In the genomic region with DNA sequence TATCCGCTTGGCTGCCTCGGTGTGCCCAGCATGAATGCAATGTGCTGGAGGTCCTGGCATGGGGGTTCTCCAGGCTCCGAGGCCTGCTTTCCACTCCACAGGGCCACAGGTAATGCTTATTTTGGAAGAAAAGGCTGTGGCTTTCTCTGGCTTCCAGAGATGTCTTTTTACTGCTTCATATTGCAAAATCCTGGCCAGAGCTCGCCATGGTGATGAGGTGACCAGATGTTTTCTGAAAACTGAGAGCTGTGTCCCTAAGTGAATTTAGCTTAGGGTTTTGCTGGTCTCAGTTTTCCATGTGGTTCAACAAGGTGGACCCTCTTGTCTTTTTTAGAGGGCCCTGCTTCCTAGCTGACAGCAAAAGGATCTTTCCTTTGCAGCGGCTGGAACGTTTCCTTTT, we compare ENCODE assay signal across 14 cellular contexts.
DNase-seq lines count a peak whose midpoint lies in the region; ATAC-seq and TF ChIP-seq lines count a peak whose summit lies in the region.
"Had no signal": no experiment of that assay in that cellular context is flagged by ENCODE, and none has a peak within 500 bp of the region (broad histone marks: within the 10 kb centered on the region; RNA-seq: fewer than 3 reads in every experiment).

No MANE protein-coding gene starts in this region.

- DNase-seq in AG08395 (ENCODE audit: low spot score) (peak; percentile 33), IMR-90 (no peak), fibroblast of mammary gland (ENCODE audit: low read depth) (peak; percentile 4), gastrocnemius medialis (no peak), adrenal gland (no peak)
- DNase-seq in activated T-cell treated with anti-CD3 and anti-CD28 coated beads, Interleukin-2, amount 50 U/mL, for 48 hours = no peak
- DNase-seq in T-helper 2 cell treated with Interferon-gamma antibody and Interleukin-4, amounts not matched to agents 5 μg/mL and 100 μg/mL, for 36 hours (ENCODE audit: low spot score) = no peak
- DNase-seq: 8988T; BE2C; CD4-positive, alpha-beta memory T cell; DMS79 had no signal

- no peak overlapping the region for H2AK9ac ChIP-seq in IMR-90 (replicated peaks; ENCODE audit: low read depth, low read length, poor library complexity)

- H3K18ac ChIP-seq in IMR-90 (ENCODE audit: low read depth, low read length) = no peak overlapping the region; the same call in 1 of the 2 replicates

- peaks cover 8% of the 10 kb centered on the region; the same call in 1 of the 2 replicates for H3K9me1 ChIP-seq in IMR-90 (ENCODE audit: insufficient read depth, low read length)

- CTCF ChIA-PET in IMR-90 (lab: Yijun Ruan, JAX) = no interaction called here

- intact Hi-C loops in IMR-90 (cut with micrococcal nuclease) (no loop called here), gastrocnemius medialis (cut with DNase I; ENCODE audit: low total_unique reads) (no loop called here), adrenal gland (cut with DNase I) (no loop called here)

- H3K56ac ChIP-seq in IMR-90 (ENCODE audit: extremely low read depth, insufficient read depth, low read length) = no peak overlapping the region

- H3K9me3 ChIP-seq in IMR-90 (ENCODE audit: control insufficient read depth, insufficient read depth, low read length) (no peaks in the 10 kb centered on the region), gastrocnemius medialis (no peaks in the 10 kb centered on the region), adrenal gland (replicated peaks in 1 of 3) (no peaks in the 10 kb centered on the region)
- H3K9me3 ChIP-seq: BE2C, HAP-1 had no signal

- no peak overlapping the region for H4K5ac ChIP-seq in IMR-90 (ENCODE audit: low read depth, low read length)

- no peaks in the 10 kb centered on the region for H4K20me1 ChIP-seq in IMR-90 (ENCODE audit: insufficient read depth, low read length)

- no peaks in the 10 kb centered on the region; a peak in 1 of 4 replicates for H3K79me1 ChIP-seq in IMR-90 (ENCODE audit: low read depth in 1 of 2, low read length in 2 of 2)

- no peaks in the 10 kb centered on the region for H3K27me3 Mint-ChIP-seq in T-helper 2 cell treated with Interferon-gamma antibody and Interleukin-4, amounts not matched to agents 5 μg/mL and 100 μg/mL, for 36 hours (ENCODE audit: low read depth)

- H3K9ac ChIP-seq in IMR-90 (ENCODE audit: low read depth, low read length) = no peak overlapping the region

- no peak overlapping the region for H3K27ac ChIP-seq in IMR-90 (ENCODE audit: insufficient read depth, low read length)
- no peak overlapping the region for H3K27ac ChIP-seq in gastrocnemius medialis
- H3K27ac ChIP-seq in adrenal gland = no peak overlapping the region
- H3K27ac ChIP-seq: C4-2B had no signal

- H4K91ac ChIP-seq in IMR-90 (ENCODE audit: insufficient read depth, low read depth, low read length) = no peak overlapping the region

- no peak overlapping the region for H2AK5ac ChIP-seq in IMR-90 (ENCODE audit: low read depth, low read length)

- no peak overlapping the region for H3K4me2 ChIP-seq in IMR-90 (ENCODE audit: low read depth, low read length)

- ATAC-seq in IMR-90 (ENCODE audit: low read depth) (no peak), gastrocnemius medialis (peak; percentile 36 to 41)
- ATAC-seq: HepG2 had no signal

- H2BK20ac ChIP-seq in IMR-90 (ENCODE audit: low read depth, low read length) = no peak overlapping the region; the same call in 1 of the 2 replicates

- H3K27me3 ChIP-seq in IMR-90 (ENCODE audit: control insufficient read depth, insufficient read depth, low read length) = no peaks in the 10 kb centered on the region
- H3K27me3 ChIP-seq in gastrocnemius medialis = no peaks in the 10 kb centered on the region
- no peaks in the 10 kb centered on the region for H3K27me3 ChIP-seq in adrenal gland
- H3K27me3 ChIP-seq: BE2C had no signal

- H3K9me3 Mint-ChIP-seq in T-helper 2 cell treated with Interferon-gamma antibody and Interleukin-4, amounts not matched to agents 5 μg/mL and 100 μg/mL, for 36 hours = no peaks in the 10 kb centered on the region
- H3K9me3 Mint-ChIP-seq: CD4-positive, alpha-beta memory T cell had no signal

- H3K4me3 Mint-ChIP-seq in T-helper 2 cell treated with Interferon-gamma antibody and Interleukin-4, amounts not matched to agents 5 μg/mL and 100 μg/mL, for 36 hours = no peak overlapping the region
- H3K4me3 Mint-ChIP-seq: CD4-positive, alpha-beta memory T cell had no signal

- H3K36me3 Mint-ChIP-seq in T-helper 2 cell treated with Interferon-gamma antibody and Interleukin-4, amounts not matched to agents 5 μg/mL and 100 μg/mL, for 36 hours (ENCODE audit: low read depth) = no peaks in the 10 kb centered on the region
- H3K36me3 Mint-ChIP-seq: CD4-positive, alpha-beta memory T cell had no signal

- H2AFZ ChIP-seq in IMR-90 (replicated peaks; ENCODE audit: low read length, poor library complexity) = no peak overlapping the region

- 83% methylated on average over 1 of the region's 6 CpGs; no CpG with 5 or more reads in 1 of the 2 experiments for WGBS in IMR-90 (ENCODE audit: extremely low coverage in 2 of 2, insufficient read length in 1 of 2), 2 experiments
- 81 to 89% (median 85%) methylated on average over 5 to 6 of the region's 6 CpGs for WGBS in adrenal gland, 4 donors

- POLR2A ChIA-PET in IMR-90 (lab: Charles Lee; ENCODE audit: unreplicated experiment) = no interaction called here

- BruUV-seq in IMR-90 (replicated peaks; lab: Mats Ljungman, UMichigan) = no TSS peak

- H3K4me3 ChIP-seq in IMR-90 (ENCODE audit: insufficient read depth, low read depth, low read length) (no peak overlapping the region), fibroblast of mammary gland (ENCODE audit: control insufficient read depth, low read depth, low read length) (no peak overlapping the region), gastrocnemius medialis (no peak overlapping the region), adrenal gland (no peak overlapping the region)
- H3K4me3 ChIP-seq: HAP-1 had no signal

- H3K23ac ChIP-seq in IMR-90 (ENCODE audit: low read depth, low read length) = no peak overlapping the region

- TF ChIP-seq POLR2A in IMR-90 (IDR thresholded peaks at IDR 0.05; ENCODE audit: low read depth, low read length) (no peak), gastrocnemius medialis (IDR thresholded peaks at IDR 0.05) (no peak), adrenal gland (IDR thresholded peaks at IDR 0.05) (no peak)

- H3K36me3 ChIP-seq in IMR-90 (ENCODE audit: control insufficient read depth, insufficient read depth, low read length) (peaks cover 8% of the 10 kb centered on the region), gastrocnemius medialis (no peaks in the 10 kb centered on the region), adrenal gland (replicated peaks in 1 of 2) (no peaks in the 10 kb centered on the region)
- H3K36me3 ChIP-seq: BE2C, HAP-1 had no signal

- dilution Hi-C loops in IMR-90 (cut with HindIII; ENCODE audit: low sequenced_read_pairs, unreplicated experiment) = no loop called here

- H3K4ac ChIP-seq in IMR-90 (ENCODE audit: low read depth, low read length) = no peak overlapping the region

- 0 out of 3 replicates have a peak overlapping the region, but pooled peaks have one; percentile 2 for H2BK15ac ChIP-seq in IMR-90 (ENCODE audit: low read depth, low read length)

- no peak for TF ChIP-seq RAD21 in IMR-90 (IDR thresholded peaks at IDR 0.05; ENCODE audit: low read length)

- no peak overlapping the region for H2BK5ac ChIP-seq in IMR-90 (ENCODE audit: low read depth, low read length, poor library complexity, severe bottlenecking)

- H3K14ac ChIP-seq in IMR-90 (replicated peaks; ENCODE audit: low read depth, low read length) = no peak overlapping the region

- no peak overlapping the region for H3K27ac Mint-ChIP-seq in T-helper 2 cell treated with Interferon-gamma antibody and Interleukin-4, amounts not matched to agents 5 μg/mL and 100 μg/mL, for 36 hours
- H3K27ac Mint-ChIP-seq: CD4-positive, alpha-beta memory T cell had no signal

- H2BK120ac ChIP-seq in IMR-90 (ENCODE audit: low read depth, low read length) = no peak overlapping the region

- H4K8ac ChIP-seq in IMR-90 (ENCODE audit: low read depth in 2 of 2, low read length in 2 of 2) = no peak overlapping the region

- TF ChIP-seq CTCF in IMR-90 (conservative IDR thresholded peaks at IDR 0.05; ENCODE audit: low read depth, low read length) (no peak), fibroblast of mammary gland (conservative IDR thresholded peaks at IDR 0.05; ENCODE audit: control insufficient read depth, insufficient read depth, low read depth, low read length) (no peak), gastrocnemius medialis (IDR thresholded peaks at IDR 0.05 in 4 of 5, conservative IDR thresholded peaks at IDR 0.05 in 1 of 5) (no peak), adrenal gland (IDR thresholded peaks at IDR 0.05) (no peak)

- H3K4me1 Mint-ChIP-seq in T-helper 2 cell treated with Interferon-gamma antibody and Interleukin-4, amounts not matched to agents 5 μg/mL and 100 μg/mL, for 36 hours (ENCODE audit: low read depth) = no peaks in the 10 kb centered on the region
- H3K4me1 Mint-ChIP-seq: CD4-positive, alpha-beta memory T cell had no signal

- in situ Hi-C loops in IMR-90 (cut with MboI; ENCODE audit: low sequenced_read_pairs) (no loop called here), gastrocnemius medialis (cut with MboI; ENCODE audit: low sequenced_read_pairs in 4 of 4) (no loop called here)

- H3K4me1 ChIP-seq in IMR-90 (ENCODE audit: control insufficient read depth, insufficient read depth, low read length) = peaks cover 11% of the 10 kb centered on the region
- H3K4me1 ChIP-seq in gastrocnemius medialis = peaks cover 0 to 5% of the 10 kb centered on the region in 2 donors
- H3K4me1 ChIP-seq in adrenal gland (replicated peaks in 1 of 2) = no peaks in the 10 kb centered on the region
- H3K4me1 ChIP-seq: BE2C, HAP-1 had no signal

TF ChIP-seq in IMR-90, 13 proteins besides CTCF, POLR2A, EP300 and RAD21 (continues in another document):
- TF ChIP-seq SMC3 (IDR thresholded peaks at IDR 0.05; ENCODE audit: low read depth, low read length) = no peak
- TF ChIP-seq RFX5 (IDR thresholded peaks at IDR 0.05; ENCODE audit: low read depth, low read length) = no peak
- TF ChIP-seq MXI1 (IDR thresholded peaks at IDR 0.05; ENCODE audit: borderline replicate concordance, low read depth, low read length) = no peak
- TF ChIP-seq, protein P1, sequence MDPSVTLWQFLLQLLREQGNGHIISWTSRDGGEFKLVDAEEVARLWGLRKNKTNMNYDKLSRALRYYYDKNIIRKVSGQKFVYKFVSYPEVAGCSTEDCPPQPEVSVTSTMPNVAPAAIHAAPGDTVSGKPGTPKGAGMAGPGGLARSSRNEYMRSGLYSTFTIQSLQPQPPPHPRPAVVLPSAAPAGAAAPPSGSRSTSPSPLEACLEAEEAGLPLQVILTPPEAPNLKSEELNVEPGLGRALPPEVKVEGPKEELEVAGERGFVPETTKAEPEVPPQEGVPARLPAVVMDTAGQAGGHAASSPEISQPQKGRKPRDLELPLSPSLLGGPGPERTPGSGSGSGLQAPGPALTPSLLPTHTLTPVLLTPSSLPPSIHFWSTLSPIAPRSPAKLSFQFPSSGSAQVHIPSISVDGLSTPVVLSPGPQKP (IDR thresholded peaks at IDR 0.05; ENCODE audit: borderline replicate concordance, low read depth, low read length) = no peak
- TF ChIP-seq NFE2L2 (IDR thresholded peaks at IDR 0.05; ENCODE audit: low read depth, low read length) = no peak
- TF ChIP-seq CEBPB (IDR thresholded peaks at IDR 0.05; ENCODE audit: low read depth, low read length) = no peak

Comparison
In these comparisons a context has a peak if more than half of its experiments do, and no peak if none do; other contexts are left out.
1. DNase-seq: peak in AG08395 (single experiment) and fibroblast of mammary gland (single experiment); none in IMR-90 (single experiment), gastrocnemius medialis (0 of 2), adrenal gland (0 of 7), activated T-cell treated with anti-CD3 and anti-CD28 coated beads, Interleukin-2, amount 50 U/mL, for 48 hours (0 of 2) and T-helper 2 cell treated with Interferon-gamma antibody and Interleukin-4, amounts not matched to agents 5 μg/mL and 100 μg/mL, for 36 hours (single experiment).